ENCODE assay signal across 8 cellular contexts in the genomic region with DNA sequence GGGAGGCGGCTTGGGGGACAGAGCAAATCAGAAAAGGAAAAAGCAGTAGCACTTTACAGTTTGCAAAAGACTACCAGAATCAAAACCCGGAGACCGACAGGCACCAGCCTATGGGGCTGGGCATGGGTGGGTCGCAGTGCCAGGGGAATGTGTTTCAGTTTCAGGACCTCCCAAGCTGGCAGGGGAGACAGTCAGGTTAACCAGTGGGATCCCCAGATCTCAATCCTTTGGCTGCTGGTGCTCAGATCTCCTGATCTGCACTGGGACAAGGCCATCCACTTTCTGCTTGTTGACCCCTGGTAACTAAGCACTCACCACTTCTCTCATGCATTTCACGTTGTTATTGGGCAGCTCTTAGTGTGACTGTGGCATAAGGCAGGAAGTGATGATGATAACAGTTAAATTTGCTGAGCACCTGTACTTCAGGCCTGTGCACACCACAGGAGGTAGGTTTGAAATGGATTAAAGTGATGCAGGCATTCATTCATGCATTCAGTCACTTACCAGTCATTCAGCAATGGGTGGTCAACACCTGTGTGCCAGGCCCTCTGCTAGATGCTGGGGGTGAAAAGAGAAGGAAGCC. TPM values are rescaled to one million over a fixed set of nuclear protein-coding genes. Genes with fewer than 3 reads are reported as not detected.
A peak's percentile ranks its signal among the peaks of the same experiment; 100 is the strongest.
DNase-seq lines count a peak whose midpoint lies in the region; ATAC-seq and TF ChIP-seq lines count a peak whose summit lies in the region.

No MANE protein-coding gene starts in this region.

- no peak for TF ChIP-seq CTCF in BJ (IDR thresholded peaks at IDR 0.05; ENCODE audit: insufficient read depth, low read depth, low read length)
- no peak for TF ChIP-seq CTCF in neural progenitor cell (IDR thresholded peaks at IDR 0.05)

- DNase-seq in BJ (ENCODE audit: low read depth): no peak
- DNase-seq in H7: no peak
- DNase-seq in SK-N-DZ (ENCODE audit: low spot score): peak; percentile 22
- peak in 2 of 3 experiments; percentile 11 to 26 for DNase-seq in effector memory CD8-positive, alpha-beta T cell
- DNase-seq in neural progenitor cell (ENCODE audit: low spot score): no peak
- no peak for DNase-seq in mesenteric fat pad (ENCODE audit: low spot score)

- ATAC-seq in effector memory CD8-positive, alpha-beta T cell (replicated peaks): peak; percentile 61
- ATAC-seq in GM18498 (IDR thresholded peaks at IDR 0.05; ENCODE audit: unreplicated experiment) (no peak), HG03196 (IDR thresholded peaks at IDR 0.05; ENCODE audit: unreplicated experiment) (no peak)

- no peak overlapping the region for H2AFZ ChIP-seq in neural progenitor cell (replicated peaks)

- H3K27me3 ChIP-seq in BJ (ENCODE audit: control insufficient read depth, insufficient read depth, low read length) (no peaks in the 10 kb centered on the region), H7 (ENCODE audit: control insufficient read depth, insufficient read depth, low read length) (peaks cover 7% of the 10 kb centered on the region), neural progenitor cell (peaks cover 7% of the 10 kb centered on the region)

- CTCF ChIA-PET in BJ (lab: Yijun Ruan, JAX): interaction anchor here (1.0 to 1.3 kb wide), 3 partner anchors 9 to 44 kb away, joined by 3 to 5 read pairs (median 3); no protein-coding TSS in a partner anchor

- H4K20me1 ChIP-seq in neural progenitor cell (ENCODE audit: low read depth): peaks cover 18% of the 10 kb centered on the region

- peaks cover 26% of the 10 kb centered on the region for H3K4me1 ChIP-seq in neural progenitor cell

- no peaks in the 10 kb centered on the region for H3K36me3 Mint-ChIP-seq in effector memory CD8-positive, alpha-beta T cell (ENCODE audit: insufficient read depth)
- no peaks in the 10 kb centered on the region for H3K36me3 Mint-ChIP-seq in neural progenitor cell

- peak overlapping the region; percentile 17 for H3K9ac ChIP-seq in neural progenitor cell

- H3K4me2 ChIP-seq in neural progenitor cell: peak overlapping the region; percentile 95

- H3K9me3 Mint-ChIP-seq in effector memory CD8-positive, alpha-beta T cell: no peaks in the 10 kb centered on the region
- no peaks in the 10 kb centered on the region for H3K9me3 Mint-ChIP-seq in neural progenitor cell

- H3K9me3 ChIP-seq in neural progenitor cell (ENCODE audit: low read depth): no peaks in the 10 kb centered on the region

- no peak overlapping the region for H3K27ac ChIP-seq in neural progenitor cell

- POLR2A ChIA-PET in BJ (lab: Charles Lee): no interaction called here

- H3K4me1 Mint-ChIP-seq in effector memory CD8-positive, alpha-beta T cell (ENCODE audit: low read depth in 2 of 2): peaks cover 23% of the 10 kb centered on the region in 2 donors
- peaks cover 27% of the 10 kb centered on the region for H3K4me1 Mint-ChIP-seq in neural progenitor cell

- H3K4me3 Mint-ChIP-seq in effector memory CD8-positive, alpha-beta T cell: peak overlapping the region; percentile 82 to 85
- H3K4me3 Mint-ChIP-seq in neural progenitor cell: peak overlapping the region; percentile 85

- H3K36me3 ChIP-seq in BJ (ENCODE audit: control insufficient read depth, insufficient read depth, low read length) (peaks cover 1% of the 10 kb centered on the region; the same call in 1 of the 2 replicates), H7 (replicated peaks; ENCODE audit: control insufficient read depth, insufficient read depth, low read length) (no peaks in the 10 kb centered on the region), neural progenitor cell (no peaks in the 10 kb centered on the region)

- H3K27me3 Mint-ChIP-seq in effector memory CD8-positive, alpha-beta T cell: no peaks in the 10 kb centered on the region
- H3K27me3 Mint-ChIP-seq in neural progenitor cell (ENCODE audit: insufficient read depth, low read depth): peaks cover 10% of the 10 kb centered on the region

- peaks cover 27% of the 10 kb centered on the region for H3K79me2 ChIP-seq in neural progenitor cell (ENCODE audit: low read depth)

- H3K4me3 ChIP-seq in BJ (ENCODE audit: low read depth, low read length): peak overlapping the region; percentile 59
- peak overlapping the region; percentile 66 for H3K4me3 ChIP-seq in H7 (ENCODE audit: insufficient read depth, low read depth, low read length)
- H3K4me3 ChIP-seq in neural progenitor cell: peak overlapping the region; percentile 65

- H3F3A ChIP-seq in neural progenitor cell (ENCODE audit: low read depth): peaks cover 10% of the 10 kb centered on the region

- H3K27ac Mint-ChIP-seq in effector memory CD8-positive, alpha-beta T cell: peak overlapping the region; percentile 72 to 89
- H3K27ac Mint-ChIP-seq in neural progenitor cell: peak overlapping the region; percentile 66

RNA-seq across cellular contexts. Expression of a gene that starts 42.2 kb away (rescaled TPM):
- polyA plus RNA-seq in BJ (2011; rRNA removed): 16.2 and 18.1 TPM in 2 replicates
- polyA minus RNA-seq in BJ (2011; rRNA and poly(A)+ RNA removed): 20.0 and 20.8 TPM in 2 replicates
- 5.9 and 12.0 TPM in 2 replicates for total RNA-seq in H7 (2014; rRNA removed; shearing (Covaris generic))
- 39.9 and 64.1 TPM in 2 replicates for polyA plus RNA-seq in SK-N-DZ (2014; cell fraction: cytosol; rRNA removed)
- polyA plus RNA-seq in SK-N-DZ (2014; cell fraction: nucleus; rRNA removed): 25.0 and 104 TPM in 2 replicates
- total RNA-seq in neural progenitor cell (ENCODE audit: low replicate concordance) (12.0 and 23.1 TPM in 2 replicates), mesenteric fat pad (77.0 TPM)

Comparison
In these comparisons a context has a peak if more than half of its experiments do, and no peak if none do; other contexts are left out.
1. DNase-seq: peak in SK-N-DZ (single experiment) and effector memory CD8-positive, alpha-beta T cell (2 of 3); none in BJ (single experiment), H7 (single experiment), neural progenitor cell (single experiment) and mesenteric fat pad (single experiment).
2. Peak in every context shown above with its lines, with median percentiles within 50 percentile points of each other: H3K4me3 ChIP-seq.